In genomic region chr5:72301557-72301956, GRCh38 we compare ENCODE assay signal across 11 cellular contexts. TPM values are rescaled to one million over a fixed set of nuclear protein-coding genes. Genes with fewer than 3 reads are reported as not detected.
DNase-seq lines count a peak whose midpoint lies in the region; ATAC-seq and TF ChIP-seq lines count a peak whose summit lies in the region.
"Had no signal": no experiment of that assay in that cellular context is flagged by ENCODE, and none has a peak within 500 bp of the region (broad histone marks: within the 10 kb centered on the region; RNA-seq: fewer than 3 reads in every experiment).

No MANE protein-coding gene starts in this region.

- H3K27ac ChIP-seq in foreskin keratinocyte, result no peak overlapping the region

- H3K4me3 Mint-ChIP-seq in brain, result peak overlapping the region in 4 of 5 experiments; percentile 27 to 63 (median 32)
- H3K4me3 Mint-ChIP-seq: CD8-positive, alpha-beta memory T cell had no signal

- no peak for DNase-seq in T-helper 9 cell
- no peak for DNase-seq in foreskin keratinocyte
- no peak for DNase-seq in activated gamma-delta T cell (lab: John Stamatoyannopoulos, UW)
- no peak for DNase-seq in kidney glomerular epithelial cell (lab: John Stamatoyannopoulos, UW)
- DNase-seq: CD8-positive, alpha-beta memory T cell; retina; RPMI8226 had no signal

- H3K9me3 Mint-ChIP-seq in brain, result peaks cover 0 to 5% (median 3%) of the 10 kb centered on the region in 5 experiments
- H3K9me3 Mint-ChIP-seq: CD8-positive, alpha-beta memory T cell had no signal

- peaks cover 58% of the 10 kb centered on the region for H3K36me3 Mint-ChIP-seq in brain

- no peak for TF ChIP-seq CTCF in brain (conservative IDR thresholded peaks at IDR 0.05)
- TF ChIP-seq CTCF in foreskin keratinocyte (conservative IDR thresholded peaks at IDR 0.05), result no peak

- H3K27ac Mint-ChIP-seq in brain, result peak overlapping the region in 4 of 5 experiments; percentile 77 to 92 (median 86)
- H3K27ac Mint-ChIP-seq: CD8-positive, alpha-beta memory T cell had no signal

- H3K27me3 Mint-ChIP-seq in brain, result no peaks in the 10 kb centered on the region
- H3K27me3 Mint-ChIP-seq: CD8-positive, alpha-beta memory T cell had no signal

- ATAC-seq in GM18498 (IDR thresholded peaks at IDR 0.05; ENCODE audit: unreplicated experiment), result peak; percentile 65
- ATAC-seq in GM21381 (IDR thresholded peaks at IDR 0.05; ENCODE audit: unreplicated experiment), result peak; percentile 50
- ATAC-seq in HG03135 (IDR thresholded peaks at IDR 0.05; ENCODE audit: unreplicated experiment), result peak; percentile 58
- ATAC-seq in foreskin keratinocyte, result no peak

- no peaks in the 10 kb centered on the region for H3K27me3 ChIP-seq in foreskin keratinocyte

- peaks cover 11% of the 10 kb centered on the region for H3K4me1 ChIP-seq in foreskin keratinocyte

- H3K4me1 Mint-ChIP-seq in brain, result peaks cover 39% of the 10 kb centered on the region

RNA-seq across cellular contexts. Expression of gene MRPS27, which starts 18.5 kb away (rescaled TPM):
- 33.5 TPM for polyA plus RNA-seq in brain (ENCODE audit: insufficient read depth, low read depth, low replicate concordance)
- 77.0 and 77.9 TPM in 2 replicates for total RNA-seq in foreskin keratinocyte
- polyA plus RNA-seq in foreskin keratinocyte, result 45.1 and 51.7 TPM in 2 replicates

RNA-seq across cellular contexts. Expression of gene PTCD2, which starts 18.6 kb away (rescaled TPM):
- polyA plus RNA-seq in brain (ENCODE audit: insufficient read depth, low read depth, low replicate concordance) (2.1 TPM), foreskin keratinocyte (6.3 and 7.6 TPM in 2 replicates)
- total RNA-seq in foreskin keratinocyte, result 10.3 and 10.8 TPM in 2 replicates
